Comparison of ENCODE assay signal across 8 cellular contexts in genomic region chr2:120253021-120253882, GRCh38. TPM values are rescaled to one million over a fixed set of nuclear protein-coding genes. Genes with fewer than 3 reads are reported as not detected.
DNase-seq lines count a peak whose midpoint lies in the region; ATAC-seq, FAIRE-seq and TF ChIP-seq lines count a peak whose summit lies in the region.

No MANE protein-coding gene starts in this region.

- POLR2A ChIA-PET in A549 (lab: Yijun Ruan, JAX): interaction anchor here (1.3 kb wide), 2 partner anchors 13 to 30 kb away, joined by 5 to 15 read pairs; partner anchors contain the start of gene TMEM185B
- POLR2A ChIA-PET in HEK293T (lab: Yijun Ruan, JAX): interaction anchor here (0.9 to 1.5 kb wide), 5 partner anchors 13 to 32 kb away, joined by 3 to 6 read pairs (median 3); partner anchors contain the start of gene TMEM185B
- POLR2A ChIA-PET in WTC11 (lab: Charles Lee): interaction anchor here (0.7 to 1.4 kb wide), 5 partner anchors 14 to 822 kb away, joined by 3 to 5 read pairs (median 3); partner anchors contain the start of gene TMEM185B

- H3K9me3 ChIP-seq in A549: no peaks in the 10 kb centered on the region

- H3K27me3 Mint-ChIP-seq in WTC11 (ENCODE audit: low read depth): peaks cover 59% of the 10 kb centered on the region

- TF ChIP-seq POLR2A in A549 (IDR thresholded peaks at IDR 0.05; ENCODE audit: low read length): no peak

- ATAC-seq in A549: peak; percentile 81 to 89
- peak; percentile 46 for ATAC-seq in WTC11

- 4% methylated on average over 33 of the region's 60 CpGs for WGBS in A549 (ENCODE audit: missing lambda C conversion rate)

- peak; percentile 31 to 47; a peak in 3 of 5 replicates for TF ChIP-seq RAD21 in A549 (conservative IDR thresholded peaks at IDR 0.05 in 1 of 2, IDR thresholded peaks at IDR 0.05 in 1 of 2)

- H3K4me1 Mint-ChIP-seq in WTC11: peaks cover 37% of the 10 kb centered on the region

- peaks cover 1% of the 10 kb centered on the region for H3K36me3 Mint-ChIP-seq in WTC11

- peak overlapping the region; percentile 81 for H3K4me3 Mint-ChIP-seq in WTC11

- no peak overlapping the region for H3K27ac Mint-ChIP-seq in WTC11

- CTCF ChIA-PET in A549 (lab: Yijun Ruan, JAX) (interaction anchor here (0.6 to 3.6 kb wide), 10 partner anchors 8 to 427 kb away, joined by 3 to 23 read pairs (median 4); no protein-coding TSS in a partner anchor), HEK293T (lab: Yijun Ruan, JAX) (no interaction called here), WTC11 (lab: Charles Lee) (interaction anchor here (0.5 to 3.4 kb wide), 14 partner anchors 13 to 268 kb away, joined by 3 to 34 read pairs (median 4); no protein-coding TSS in a partner anchor)

- H3K4me1 ChIP-seq in A549: peaks cover 11% of the 10 kb centered on the region

- peaks cover under 1% of the 10 kb centered on the region for H3K9me3 Mint-ChIP-seq in WTC11

- peak overlapping the region; percentile 92 to 98 for H3K27ac ChIP-seq in A549

- TF ChIP-seq EP300 in A549 (IDR thresholded peaks at IDR 0.05): no peak

- H3K4me3 ChIP-seq in A549 (peak overlapping the region; percentile 79), GM08714 (ENCODE audit: low read length) (peak overlapping the region; percentile 66)

- FAIRE-seq in A549 (lab: Jason Lieb, UNC): no peak

- TF ChIP-seq CTCF in A549 (IDR thresholded peaks at IDR 0.05) (peak; percentile 44), WTC11 (IDR thresholded peaks at IDR 0.05) (no peak)

- DNase-seq in A549 (ENCODE audit: low read depth in 1 of 2, low spot score in 1 of 2) (peak; percentile 64 to 70), HEK293T (ENCODE audit: extremely low spot score) (peak; percentile 77), M059J (ENCODE audit: low read depth) (peak; percentile 82), WTC11 (ENCODE audit: low spot score) (peak; percentile 62), dermis blood vessel endothelial cell (peak; percentile 73), left kidney (ENCODE audit: low read depth, low spot score) (peak; percentile 92)
- DNase-seq in stimulated activated CD4-positive, alpha-beta T cell treated with anti-CD3 and anti-CD28 coated beads, Interleukin-2, amount 100 ng/mL, for 4 hours (ENCODE audit: low read depth): peak; percentile 22

- peak overlapping the region; percentile 82 for H3K4me2 ChIP-seq in A549

TF ChIP-seq in A549, 52 proteins besides CTCF, POLR2A, EP300 and RAD21:
- TF ChIP-seq FOSL2 (IDR thresholded peaks at IDR 0.05) (no peak), FOSL2 (CRISPR knock-in tag; IDR thresholded peaks at IDR 0.05) (peak; percentile 58), ZFP36 (IDR thresholded peaks at IDR 0.05; ENCODE audit: borderline replicate concordance, partially characterized antibody) (no peak), PHF8 (IDR thresholded peaks at IDR 0.05; ENCODE audit: borderline replicate concordance, low read depth) (peak; percentile 33; the same call in 1 of the 2 replicates), SMC3 (IDR thresholded peaks at IDR 0.05) (peak; percentile 61)
- TF ChIP-seq, protein P1, sequence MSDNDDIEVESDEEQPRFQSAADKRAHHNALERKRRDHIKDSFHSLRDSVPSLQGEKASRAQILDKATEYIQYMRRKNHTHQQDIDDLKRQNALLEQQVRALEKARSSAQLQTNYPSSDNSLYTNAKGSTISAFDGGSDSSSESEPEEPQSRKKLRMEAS (IDR thresholded peaks at IDR 0.05): peak; percentile 45

TF ChIP-seq in HEK293T, 16 proteins besides CTCF, POLR2A, EP300 and RAD21:
- TF ChIP-seq SP1 (IDR thresholded peaks at IDR 0.05) (no peak), BHLHE40 (IDR thresholded peaks at IDR 0.05; ENCODE audit: borderline replicate concordance) (no peak), ZNF384 (IDR thresholded peaks at IDR 0.05) (no peak), LEF1 (IDR thresholded peaks at IDR 0.05; ENCODE audit: borderline replicate concordance) (no peak), L3MBTL2 (conservative IDR thresholded peaks at IDR 0.05) (peak; percentile 33), FOXA1 (IDR thresholded peaks at IDR 0.05) (no peak), PKNOX1 (IDR thresholded peaks at IDR 0.05) (no peak), CTBP1 (IDR thresholded peaks at IDR 0.05; ENCODE audit: borderline replicate concordance) (no peak)

TF ChIP-seq in WTC11, 78 proteins besides CTCF, POLR2A, EP300 and RAD21:
- TF ChIP-seq, protein P2, sequence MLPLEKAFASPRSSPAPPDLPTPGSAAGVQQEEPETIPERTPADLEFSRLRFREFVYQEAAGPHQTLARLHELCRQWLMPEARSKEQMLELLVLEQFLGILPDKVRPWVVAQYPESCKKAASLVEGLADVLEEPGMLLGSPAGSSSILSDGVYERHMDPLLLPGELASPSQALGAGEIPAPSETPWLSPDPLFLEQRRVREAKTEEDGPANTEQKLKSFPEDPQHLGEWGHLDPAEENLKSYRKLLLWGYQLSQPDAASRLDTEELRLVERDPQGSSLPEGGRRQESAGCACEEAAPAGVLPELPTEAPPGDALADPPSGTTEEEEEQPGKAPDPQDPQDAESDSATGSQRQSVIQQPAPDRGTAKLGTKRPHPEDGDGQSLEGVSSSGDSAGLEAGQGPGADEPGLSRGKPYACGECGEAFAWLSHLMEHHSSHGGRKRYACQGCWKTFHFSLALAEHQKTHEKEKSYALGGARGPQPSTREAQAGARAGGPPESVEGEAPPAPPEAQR (CRISPR knock-in tag; IDR thresholded peaks at IDR 0.05): no peak
- no peak for TF ChIP-seq USF2 (CRISPR knock-in tag; IDR thresholded peaks at IDR 0.05)
- peak; percentile 52; the same call in 1 of the 2 replicates for TF ChIP-seq ZNF423 (CRISPR knock-in tag; IDR thresholded peaks at IDR 0.05)
- no peak for TF ChIP-seq ZNF219 (CRISPR knock-in tag; IDR thresholded peaks at IDR 0.05; ENCODE audit: borderline replicate concordance)
- TF ChIP-seq CREM (CRISPR knock-in tag; IDR thresholded peaks at IDR 0.05): no peak
- TF ChIP-seq ZNF263 (CRISPR knock-in tag; IDR thresholded peaks at IDR 0.05; ENCODE audit: low read depth): peak; percentile 61; the same call in 1 of the 2 replicates
- no peak for TF ChIP-seq IRF2 (CRISPR knock-in tag; IDR thresholded peaks at IDR 0.05; ENCODE audit: borderline replicate concordance, low read depth)
- TF ChIP-seq HMGXB4 (CRISPR knock-in tag; IDR thresholded peaks at IDR 0.05): peak; percentile 28; the same call in 1 of the 2 replicates
- no peak for TF ChIP-seq SMAD4 (CRISPR knock-in tag; IDR thresholded peaks at IDR 0.05)
- TF ChIP-seq JUN (CRISPR knock-in tag; IDR thresholded peaks at IDR 0.05): no peak
- no peak for TF ChIP-seq RELA (CRISPR knock-in tag; IDR thresholded peaks at IDR 0.05; ENCODE audit: borderline replicate concordance)
- TF ChIP-seq, protein P1 (CRISPR knock-in tag; IDR thresholded peaks at IDR 0.05): no peak; the same call in 1 of the 2 replicates

RNA-seq across cellular contexts. Expression of gene RALB, which starts 0.6 kb away (rescaled TPM):
- polyA plus RNA-seq in A549 (2011; rRNA removed) (65.9 and 72.9 TPM in 2 replicates), A549 (2017; fragmentation: RNase III; extraction: RNeasy Plus Mini Kit Qiagen cat#74134 plus additional on column Dnase treatment) (71.5 to 77.4 TPM (median 76.5 TPM) in 3 replicates)
- polyA plus RNA-seq in A549 (2012; cell fraction: cytosol; rRNA removed): 33.6 and 34.3 TPM in 2 replicates
- polyA plus RNA-seq in A549 (2012; cell fraction: nucleus; rRNA removed): 10.4 and 19.1 TPM in 2 replicates
- polyA minus RNA-seq in A549 (2011; rRNA and poly(A)+ RNA removed): 21.5 and 22.6 TPM in 2 replicates
- 88.1 and 92.1 TPM in 2 replicates for total RNA-seq in M059J (2014; rRNA removed; shearing (Covaris generic))
- total RNA-seq in WTC11 (2021) (17.1 to 18.0 TPM (median 17.9 TPM) in 3 replicates), dermis blood vessel endothelial cell (235 and 269 TPM in 2 replicates)

RNA-seq across cellular contexts. Expression of gene TMEM185B, which starts 30.1 kb away (rescaled TPM):
- polyA plus RNA-seq in A549 (2011; rRNA removed) (41.8 and 48.5 TPM in 2 replicates), A549 (2017; fragmentation: RNase III; extraction: RNeasy Plus Mini Kit Qiagen cat#74134 plus additional on column Dnase treatment) (28.7 to 31.5 TPM (median 30.3 TPM) in 3 replicates)
- 45.8 and 58.0 TPM in 2 replicates for polyA plus RNA-seq in A549 (2012; cell fraction: cytosol; rRNA removed)
- polyA plus RNA-seq in A549 (2012; cell fraction: nucleus; rRNA removed): 57.3 and 71.9 TPM in 2 replicates
- 24.1 and 30.9 TPM in 2 replicates for polyA minus RNA-seq in A549 (2011; rRNA and poly(A)+ RNA removed)
- 22.3 and 32.6 TPM in 2 replicates for total RNA-seq in M059J (2014; rRNA removed; shearing (Covaris generic))
- total RNA-seq in WTC11 (2021) (9.9 to 14.9 TPM (median 14.3 TPM) in 3 replicates), dermis blood vessel endothelial cell (33.7 and 36.4 TPM in 2 replicates)

Comparison
In these comparisons a context has a peak if more than half of its experiments do, and no peak if none do; other contexts are left out.
1. Peak in every context shown above with its lines: DNase-seq, ATAC-seq, H3K4me3 ChIP-seq and H3K27ac ChIP-seq.
2. DNase-seq: peak in every context shown above with its lines; median percentile 92 in left kidney; 82 in M059J; 77 in HEK293T; 73 in dermis blood vessel endothelial cell; 67 in A549; 62 in WTC11; 22 in stimulated activated CD4-positive, alpha-beta T cell treated with anti-CD3 and anti-CD28 coated beads, Interleukin-2, amount 100 ng/mL, for 4 hours.